In genomic region chr16:73037845-73038570, GRCh38 we compare ENCODE assay signal across 1 cellular context.
TF ChIP-seq lines count a peak whose summit lies in the region.

No MANE protein-coding gene starts in this region.

TF ChIP-seq in SK-N-SH treated with all-trans-retinoic acid at 6 μM for 48 hours, 23 proteins besides CTCF, POLR2A, EP300 and RAD21 (continued from another document):
- TF ChIP-seq TSHZ2 (CRISPR knock-in tag; IDR thresholded peaks at IDR 0.05) (no peak), ZFP30 (CRISPR knock-in tag; IDR thresholded peaks at IDR 0.05) (no peak), TOX (CRISPR knock-in tag; IDR thresholded peaks at IDR 0.05; ENCODE audit: borderline replicate concordance) (no peak), CSDC2 (CRISPR knock-in tag; IDR thresholded peaks at IDR 0.05) (no peak), CSRNP3 (CRISPR knock-in tag; IDR thresholded peaks at IDR 0.05) (no peak), ISL1 (CRISPR knock-in tag; IDR thresholded peaks at IDR 0.05) (no peak), PATZ1 (CRISPR knock-in tag; IDR thresholded peaks at IDR 0.05; ENCODE audit: borderline replicate concordance) (no peak), PPARA (CRISPR knock-in tag; IDR thresholded peaks at IDR 0.05; ENCODE audit: borderline replicate concordance) (no peak)
TF ChIP-seq in SK-N-SH treated with all-trans-retinoic acid at 6 μM for 48 hours: peak in this region for 0.
